Comparison of ENCODE assay signal across 8 cellular contexts in the genomic region with DNA sequence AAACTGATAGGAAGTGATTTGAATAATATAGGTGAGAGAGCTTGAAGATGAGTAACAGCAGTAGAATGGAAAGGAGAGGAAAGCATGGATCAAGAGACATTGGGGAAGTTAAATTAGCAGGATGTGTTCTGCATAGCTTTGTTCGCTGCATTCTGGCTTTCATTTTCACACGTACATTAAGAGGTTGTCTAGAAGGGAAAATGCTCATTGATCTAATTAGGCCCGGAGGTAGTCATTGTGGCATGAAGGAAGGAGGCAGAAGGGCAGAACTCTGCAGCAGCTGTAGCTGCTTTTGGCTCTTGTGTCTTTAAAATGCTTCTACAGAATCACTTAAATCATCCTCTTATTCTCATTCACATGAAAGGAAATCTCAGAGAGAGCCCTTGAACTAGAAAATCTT. TPM values are rescaled to one million over a fixed set of nuclear protein-coding genes. Genes with fewer than 3 reads are reported as not detected.
DNase-seq lines count a peak whose midpoint lies in the region; ATAC-seq lines count a peak whose summit lies in the region.

No MANE protein-coding gene starts in this region.

- H3K36me3 ChIP-seq in BLaER1 treated with 17β-estradiol and CSF1 and Interleukin-3, amounts not matched to agents 10 nM and 100 nM = no peaks in the 10 kb centered on the region

- H3K4me1 ChIP-seq in BLaER1 treated with 17β-estradiol and CSF1 and Interleukin-3, amounts not matched to agents 10 nM and 100 nM = peaks cover 0 to 14% (median 9%) of the 10 kb centered on the region in 10 experiments; a peak in 13 of 20 replicates

- peaks cover 0 to 6% (median 4%) of the 10 kb centered on the region in 11 experiments; a peak in 14 of 22 replicates for H3K9me3 ChIP-seq in BLaER1 treated with 17β-estradiol and CSF1 and Interleukin-3, amounts not matched to agents 10 nM and 100 nM (replicated peaks in 1 of 11)

- intact Hi-C loops in Right ventricle myocardium inferior (cut with DNase I) = no loop called here
- intact Hi-C loops in head of caudate nucleus (cut with DNase I) = no loop called here

- no peaks in the 10 kb centered on the region for H3K9me3 Mint-ChIP-seq in activated naive CD8-positive, alpha-beta T cell treated with anti-CD3 and anti-CD28 coated beads, Interleukin-2, amount 50 U/mL, for 24 hours

- H3K27me3 Mint-ChIP-seq in activated naive CD8-positive, alpha-beta T cell treated with anti-CD3 and anti-CD28 coated beads, Interleukin-2, amount 50 U/mL, for 24 hours = no peaks in the 10 kb centered on the region

- peak; percentile 63 for ATAC-seq in GM19328 (IDR thresholded peaks at IDR 0.05; ENCODE audit: unreplicated experiment)
- ATAC-seq in HG03159 (IDR thresholded peaks at IDR 0.05; ENCODE audit: unreplicated experiment) = peak; percentile 68
- ATAC-seq in activated naive CD8-positive, alpha-beta T cell treated with anti-CD3 and anti-CD28 coated beads, Interleukin-2, amount 50 U/mL, for 24 hours = peak; percentile 68
- ATAC-seq in Right ventricle myocardium inferior = no peak

- H3K4me1 Mint-ChIP-seq in activated naive CD8-positive, alpha-beta T cell treated with anti-CD3 and anti-CD28 coated beads, Interleukin-2, amount 50 U/mL, for 24 hours = peaks cover 14% of the 10 kb centered on the region

- H3K36me3 Mint-ChIP-seq in activated naive CD8-positive, alpha-beta T cell treated with anti-CD3 and anti-CD28 coated beads, Interleukin-2, amount 50 U/mL, for 24 hours (ENCODE audit: low read depth) = no peaks in the 10 kb centered on the region

- H3K9ac ChIP-seq in BLaER1 treated with 17β-estradiol and CSF1 and Interleukin-3, amounts not matched to agents 10 nM and 100 nM = 0 out of 22 replicates have a peak overlapping the region, but pooled peaks of 2 of the 11 experiments have one; percentile 19 to 24

- no peak overlapping the region for H3K27ac ChIP-seq in BLaER1 treated with 17β-estradiol and CSF1 and Interleukin-3, amounts not matched to agents 10 nM and 100 nM

- H3K27me3 ChIP-seq in BLaER1 treated with 17β-estradiol and CSF1 and Interleukin-3, amounts not matched to agents 10 nM and 100 nM = no peaks in the 10 kb centered on the region

- H3K4me2 ChIP-seq in BLaER1 treated with 17β-estradiol and CSF1 and Interleukin-3, amounts not matched to agents 10 nM and 100 nM = peak overlapping the region; percentile 19 to 69 (median 60); a peak in 21 of 22 replicates

- peak overlapping the region; percentile 3 for H3K27ac Mint-ChIP-seq in activated naive CD8-positive, alpha-beta T cell treated with anti-CD3 and anti-CD28 coated beads, Interleukin-2, amount 50 U/mL, for 24 hours

- H3K4me3 Mint-ChIP-seq in activated naive CD8-positive, alpha-beta T cell treated with anti-CD3 and anti-CD28 coated beads, Interleukin-2, amount 50 U/mL, for 24 hours = peak overlapping the region; percentile 0

- no peaks in the 10 kb centered on the region for H4K20me1 ChIP-seq in BLaER1 treated with 17β-estradiol and CSF1 and Interleukin-3, amounts not matched to agents 10 nM and 100 nM

- H3K4me3 ChIP-seq in BLaER1 treated with 17β-estradiol and CSF1 and Interleukin-3, amounts not matched to agents 10 nM and 100 nM = no peak overlapping the region

- DNase-seq in activated naive CD8-positive, alpha-beta T cell treated with anti-CD3 and anti-CD28 coated beads, Interleukin-2, amount 50 U/mL, for 24 hours = no peak
- no peak for DNase-seq in NCI-H526 (lab: John Stamatoyannopoulos, UW)
- DNase-seq in Right ventricle myocardium inferior (ENCODE audit: missing footprints) = no peak
- DNase-seq in head of caudate nucleus = no peak
- DNase-seq in OCI-M2 (lab: John Stamatoyannopoulos, UW; ENCODE audit: unreplicated experiment) = no peak

RNA-seq across cellular contexts. Expression of a gene that starts 40.3 kb away (rescaled TPM):
- total RNA-seq in Right ventricle myocardium inferior = 3.7 TPM
